In genomic region chr7:98357751-98358161, GRCh38 we compare ENCODE assay signal across 15 cellular contexts. TPM values are rescaled to one million over a fixed set of nuclear protein-coding genes. Genes with fewer than 3 reads are reported as not detected.
DNase-seq lines count a peak whose midpoint lies in the region; ATAC-seq, FAIRE-seq and TF ChIP-seq lines count a peak whose summit lies in the region.
"Had no signal": no experiment of that assay in that cellular context is flagged by ENCODE, and none has a peak within 500 bp of the region (broad histone marks: within the 10 kb centered on the region; RNA-seq: fewer than 3 reads in every experiment).

No MANE protein-coding gene starts in this region.

- no peak for FAIRE-seq in astrocyte (lab: Jason Lieb, UNC)
- FAIRE-seq in keratinocyte (lab: Jason Lieb, UNC) = peak; percentile 53

- H2AFZ ChIP-seq in astrocyte (ENCODE audit: low read depth, low read length) (no peak overlapping the region), keratinocyte (ENCODE audit: control insufficient read depth, low read length) (no peak overlapping the region)

- H3K27me3 ChIP-seq in astrocyte (ENCODE audit: insufficient read depth, low read length) = no peaks in the 10 kb centered on the region
- H3K27me3 ChIP-seq in keratinocyte (ENCODE audit: control insufficient read depth, extremely low read depth, insufficient read depth, low read length) = no peaks in the 10 kb centered on the region
- no peaks in the 10 kb centered on the region for H3K27me3 ChIP-seq in upper lobe of left lung
- H3K27me3 ChIP-seq: Peyer's patch had no signal

- H3K9me3 ChIP-seq in astrocyte (ENCODE audit: insufficient read depth, low read depth, low read length) = no peaks in the 10 kb centered on the region
- H3K9me3 ChIP-seq in keratinocyte (ENCODE audit: control insufficient read depth, low read depth, low read length) = no peaks in the 10 kb centered on the region
- no peaks in the 10 kb centered on the region for H3K9me3 ChIP-seq in upper lobe of left lung
- H3K9me3 ChIP-seq: Peyer's patch had no signal

- H3K27me3 Mint-ChIP-seq in astrocyte (ENCODE audit: low read depth, unreplicated experiment) = no peaks in the 10 kb centered on the region

- H3K4me3 ChIP-seq in astrocyte (ENCODE audit: insufficient read depth, low read depth, low read length) (no peak overlapping the region), keratinocyte (ENCODE audit: control insufficient read depth in 2 of 3, extremely low read depth in 1 of 3, insufficient read depth in 2 of 3, low read depth in 1 of 3, low read length in 3 of 3) (no peak overlapping the region), upper lobe of left lung (no peak overlapping the region)
- H3K4me3 ChIP-seq: Peyer's patch had no signal

- H3K27ac ChIP-seq in astrocyte (ENCODE audit: low read depth, low read length) (no peak overlapping the region), keratinocyte (ENCODE audit: control insufficient read depth, insufficient read depth, low read length) (peak overlapping the region; percentile 4), upper lobe of left lung (peak overlapping the region in 1 of 4 donors; percentile 19)
- H3K27ac ChIP-seq: 22Rv1, Peyer's patch had no signal

- peaks cover 28% of the 10 kb centered on the region for H3K4me1 ChIP-seq in astrocyte (ENCODE audit: insufficient read depth, low read length)
- peaks cover 32% of the 10 kb centered on the region for H3K4me1 ChIP-seq in keratinocyte (ENCODE audit: control insufficient read depth, extremely low read depth, insufficient read depth, low read length)
- peaks cover 0 to 33% (median 17%) of the 10 kb centered on the region in 4 donors for H3K4me1 ChIP-seq in upper lobe of left lung

- WGBS in upper lobe of left lung, 2 donors = 42 to 60% methylated on average over 7 of the region's 7 CpGs

- no peak overlapping the region for H3K9ac ChIP-seq in astrocyte (ENCODE audit: low read length)
- H3K9ac ChIP-seq in keratinocyte (ENCODE audit: control insufficient read depth, extremely low read depth, insufficient read depth, low read length) = no peak overlapping the region

- no peak overlapping the region for H3K27ac Mint-ChIP-seq in astrocyte (ENCODE audit: unreplicated experiment)
- H3K27ac Mint-ChIP-seq: activated T-helper 2 cell treated with anti-CD3 and anti-CD28 coated beads, Interferon-gamma antibody, Interleukin-2, Interleukin-4, amounts not matched to agents 10 μg/mL and 5 μg/mL and 100 μg/mL, durations not matched to agents 14 hours and 24 hours and 36 hours had no signal

- H4K20me1 ChIP-seq in astrocyte (ENCODE audit: insufficient read depth, low read length) = no peaks in the 10 kb centered on the region
- peaks cover 4% of the 10 kb centered on the region for H4K20me1 ChIP-seq in keratinocyte (ENCODE audit: control insufficient read depth, extremely low read depth, insufficient read depth, low read length)

- peak; percentile 20 for DNase-seq in NCI-H82 (lab: John Stamatoyannopoulos, UW)
- DNase-seq in NCI-H82 treated with DMSO at 0.1 percent for 48 hours (lab: John Stamatoyannopoulos, UW; ENCODE audit: unreplicated experiment) = no peak
- peak; percentile 77 for DNase-seq in astrocyte (ENCODE audit: low read depth)
- DNase-seq in keratinocyte (ENCODE audit: low read depth, low spot score) = no peak
- DNase-seq in upper lobe of left lung = peak in 1 of 2 donors; percentile 77
- no peak for DNase-seq in GM20000 (ENCODE audit: low spot score)
- no peak for DNase-seq in activated CD8-positive, alpha-beta memory T cell treated with anti-CD3 and anti-CD28 coated beads, Interleukin-2, amount 50 U/mL, for 4 hours
- DNase-seq: DMS153, head of caudate nucleus, NCI-H2081 treated with DMSO at 0.1 percent for 48 hours had no signal

- H3K79me2 ChIP-seq in astrocyte (ENCODE audit: insufficient read depth, low read length) (no peaks in the 10 kb centered on the region), keratinocyte (ENCODE audit: control insufficient read depth, insufficient read depth, low read length) (peaks cover 16% of the 10 kb centered on the region)

- H3K9me3 Mint-ChIP-seq in astrocyte (ENCODE audit: unreplicated experiment) = no peaks in the 10 kb centered on the region
- H3K9me3 Mint-ChIP-seq: activated T-helper 2 cell treated with anti-CD3 and anti-CD28 coated beads, Interferon-gamma antibody, Interleukin-2, Interleukin-4, amounts not matched to agents 10 μg/mL and 5 μg/mL and 100 μg/mL, durations not matched to agents 14 hours and 24 hours and 36 hours; central memory CD8-positive, alpha-beta T cell had no signal

- H3K4me1 Mint-ChIP-seq in astrocyte (ENCODE audit: low read depth, unreplicated experiment) = peaks cover 31% of the 10 kb centered on the region
- H3K4me1 Mint-ChIP-seq: central memory CD8-positive, alpha-beta T cell had no signal

- no peaks in the 10 kb centered on the region for H3K36me3 Mint-ChIP-seq in astrocyte (ENCODE audit: low read depth, unreplicated experiment)

- H3K4me3 Mint-ChIP-seq in astrocyte (ENCODE audit: unreplicated experiment) = no peak overlapping the region
- H3K4me3 Mint-ChIP-seq: central memory CD8-positive, alpha-beta T cell had no signal

- ATAC-seq in upper lobe of left lung (ENCODE audit: low FRiP score in 2 of 2) = peak; percentile 50 to 54
- no peak for ATAC-seq in GM21717 (IDR thresholded peaks at IDR 0.05; ENCODE audit: unreplicated experiment)

- no peak for TF ChIP-seq EP300 in upper lobe of left lung (IDR thresholded peaks at IDR 0.05)

- TF ChIP-seq CTCF in astrocyte (IDR thresholded peaks at IDR 0.05; ENCODE audit: insufficient read depth, low read depth, low read length) (no peak), keratinocyte (optimal IDR thresholded peaks at IDR 0.05 in 1 of 3, IDR thresholded peaks at IDR 0.05 in 1 of 3, conservative IDR thresholded peaks at IDR 0.05 in 1 of 3; ENCODE audit: extremely low read depth in 1 of 3, insufficient read depth in 2 of 3, low read length in 3 of 3) (no peak), upper lobe of left lung (IDR thresholded peaks at IDR 0.05) (no peak), GM20000 (IDR thresholded peaks at IDR 0.05; ENCODE audit: extremely low read depth, missing control alignments) (no peak)

- H3K9me1 ChIP-seq in keratinocyte (ENCODE audit: control insufficient read depth, extremely low read depth, insufficient read depth, low read length) = no peaks in the 10 kb centered on the region

- H3K36me3 ChIP-seq in astrocyte (ENCODE audit: insufficient read depth, low read length) (no peaks in the 10 kb centered on the region), keratinocyte (ENCODE audit: control insufficient read depth in 2 of 2, extremely low read depth in 1 of 2, insufficient read depth in 2 of 2, low read length in 2 of 2) (peaks cover 12 to 13% of the 10 kb centered on the region in 2 experiments), upper lobe of left lung (no peaks in the 10 kb centered on the region)
- H3K36me3 ChIP-seq: Peyer's patch had no signal

- dilution Hi-C loops in keratinocyte (cut with MboI; ENCODE audit: extremely low pct_ligation_motif_present, low sequenced_read_pairs) = no loop called here

- H3K4me2 ChIP-seq in astrocyte (ENCODE audit: low read length) (peak overlapping the region; percentile 58), keratinocyte (ENCODE audit: control insufficient read depth, extremely low read depth, insufficient read depth, low read depth, low read length) (peak overlapping the region; percentile 7)

- no peak for TF ChIP-seq POLR2A in upper lobe of left lung (IDR thresholded peaks at IDR 0.05)

RNA-seq across cellular contexts. Expression of gene BAIAP2L1, which starts 43.1 kb away (rescaled TPM):
- total RNA-seq in astrocyte (20.4 and 21.6 TPM in 2 replicates), upper lobe of left lung (10 to 100 TPM; 20.2 to 35.6 (median 26.6) TPM)
- polyA plus RNA-seq in keratinocyte = 38.7 to 49.0 TPM (median 41.7 TPM) in 3 replicates
- 73.3 TPM for polyA plus RNA-seq in keratinocyte (2011; ENCODE audit: low read depth)
- 45.4 and 52.2 TPM in 2 replicates for polyA plus RNA-seq in keratinocyte (2011; cell fraction: cytosol; rRNA removed)
- polyA plus RNA-seq in keratinocyte (2011; cell fraction: nucleus; rRNA removed) = 86.6 and 102 TPM in 2 replicates
- 35.6 and 40.3 TPM in 2 replicates for polyA plus RNA-seq in keratinocyte (2012; ENCODE audit: low replicate concordance)
- 39.6 to 50.3 TPM (median 42.2 TPM) in 3 replicates for polyA minus RNA-seq in keratinocyte
- polyA minus RNA-seq in keratinocyte (2011; cell fraction: cytosol; rRNA and poly(A)+ RNA removed) = 33.2 TPM
- 34.5 and 47.5 TPM in 2 replicates for polyA minus RNA-seq in keratinocyte (2011; cell fraction: nucleus; rRNA and poly(A)+ RNA removed)

Comparison
In these comparisons a context has a peak if more than half of its experiments do, and no peak if none do; other contexts are left out.
1. DNase-seq: peak in NCI-H82 (single experiment) and astrocyte (single experiment); none in NCI-H82 treated with DMSO at 0.1 percent for 48 hours (single experiment), keratinocyte (single experiment), GM20000 (single experiment) and activated CD8-positive, alpha-beta memory T cell treated with anti-CD3 and anti-CD28 coated beads, Interleukin-2, amount 50 U/mL, for 4 hours (single experiment).